1 cellular context compared by ENCODE assay signal in genomic region chr3:173894-174293, GRCh38.
TF ChIP-seq lines count a peak whose summit lies in the region.

No MANE protein-coding gene starts in this region.

TF ChIP-seq in H1, 55 proteins besides CTCF, POLR2A, EP300 and RAD21 (continued from another document):
- TF ChIP-seq CHD7 (IDR thresholded peaks at IDR 0.05; ENCODE audit: insufficient replicate concordance, low read length) (no peak), FOSL1 (IDR thresholded peaks at IDR 0.05; ENCODE audit: insufficient read depth, low read depth, low read length) (no peak)
